8 cellular contexts compared by ENCODE assay signal in genomic region chr13:62014299-62014698, GRCh38.
A peak's percentile ranks its signal among the peaks of the same experiment; 100 is the strongest.
DNase-seq lines count a peak whose midpoint lies in the region; ATAC-seq and TF ChIP-seq lines count a peak whose summit lies in the region.

No MANE protein-coding gene starts in this region.

- H3K27ac ChIP-seq in breast epithelium (no peak overlapping the region), psoas muscle (no peak overlapping the region), gastroesophageal sphincter (no peak overlapping the region)

- TF ChIP-seq CTCF in breast epithelium (IDR thresholded peaks at IDR 0.05) (no peak), psoas muscle (IDR thresholded peaks at IDR 0.05) (peak; percentile 14), gastroesophageal sphincter (IDR thresholded peaks at IDR 0.05) (no peak)

- no peak for TF ChIP-seq EP300 in gastroesophageal sphincter (IDR thresholded peaks at IDR 0.05)

- H3K27me3 ChIP-seq in breast epithelium (no peaks in the 10 kb centered on the region), psoas muscle (ENCODE audit: insufficient read depth in 3 of 3, low read length in 2 of 3) (no peaks in the 10 kb centered on the region), gastroesophageal sphincter (no peaks in the 10 kb centered on the region)

- TF ChIP-seq POLR2A in breast epithelium (IDR thresholded peaks at IDR 0.05) (no peak), gastroesophageal sphincter (IDR thresholded peaks at IDR 0.05) (no peak)

- no peak for ATAC-seq in psoas muscle
- no peak for ATAC-seq in gastroesophageal sphincter

- H3K4me3 ChIP-seq in breast epithelium (peak overlapping the region in 2 of 3 donors; percentile 6 to 39), psoas muscle (no peak overlapping the region), gastroesophageal sphincter (no peak overlapping the region)

- H3K36me3 ChIP-seq in breast epithelium (no peaks in the 10 kb centered on the region), psoas muscle (ENCODE audit: insufficient read depth in 1 of 2, low read depth in 1 of 2) (no peaks in the 10 kb centered on the region), gastroesophageal sphincter (no peaks in the 10 kb centered on the region)

- WGBS in psoas muscle, 3 donors = 11 to 18% (median 15%) methylated on average over 3 of the region's 3 CpGs
- WGBS in gastroesophageal sphincter (ENCODE audit: low coverage in 1 of 2), 2 donors = 21 to 25% methylated on average over 3 of the region's 3 CpGs

- DNase-seq in DMS79 treated with DMSO at 0.1 percent for 48 hours (lab: John Stamatoyannopoulos, UW) (peak; percentile 31), DMS79 (lab: John Stamatoyannopoulos, UW) (no peak), NCI-H2227 treated with DMSO at 0.1 percent for 48 hours (lab: John Stamatoyannopoulos, UW) (peak; percentile 41), breast epithelium (ENCODE audit: low spot score in 2 of 2) (no peak), psoas muscle (no peak), CD1c-positive myeloid dendritic cell (ENCODE audit: extremely low spot score) (no peak)
- no peak for DNase-seq in central memory CD4-positive, alpha-beta T cell

- H3K9me3 ChIP-seq in breast epithelium (no peaks in the 10 kb centered on the region), psoas muscle (no peaks in the 10 kb centered on the region), gastroesophageal sphincter (no peaks in the 10 kb centered on the region)

- H3K4me1 ChIP-seq in breast epithelium (no peaks in the 10 kb centered on the region), psoas muscle (no peaks in the 10 kb centered on the region), gastroesophageal sphincter (no peaks in the 10 kb centered on the region)

- intact Hi-C loops in breast epithelium (cut with DNase I; ENCODE audit: low total_unique reads) = no loop called here
- intact Hi-C loops in psoas muscle (cut with DNase I) = no loop called here

Comparison
In these comparisons a context has a peak if more than half of its experiments do, and no peak if none do; other contexts are left out.
1. DNase-seq: peak in DMS79 treated with DMSO at 0.1 percent for 48 hours (single experiment) and NCI-H2227 treated with DMSO at 0.1 percent for 48 hours (single experiment); none in DMS79 (single experiment), breast epithelium (0 of 2), psoas muscle (0 of 2), central memory CD4-positive, alpha-beta T cell (single experiment) and CD1c-positive myeloid dendritic cell (single experiment).
2. H3K4me3 ChIP-seq: peak in breast epithelium (2 of 3); none in psoas muscle (single experiment) and gastroesophageal sphincter (0 of 2).